In genomic region chr3:196317702-196318467, GRCh38 we compare ENCODE assay signal across 8 cellular contexts. TPM values are rescaled to one million over a fixed set of nuclear protein-coding genes. Genes with fewer than 3 reads are reported as not detected.
DNase-seq lines count a peak whose midpoint lies in the region; ATAC-seq and TF ChIP-seq lines count a peak whose summit lies in the region.

DYNLT2B (minus strand) TSS chr3:196318240; CDS start chr3:196318152, 88 bp downstream.

- peak; percentile 86 for ATAC-seq in HG02852 (IDR thresholded peaks at IDR 0.05; ENCODE audit: unreplicated experiment)

- peaks cover 15% of the 10 kb centered on the region for H3K4me1 Mint-ChIP-seq in T-helper 1 cell treated with Interleukin-12 subunit alpha and Interleukin-12 subunit beta and Interleukin-4 antibody, amounts not matched to agents 30 μg/mL and 1 μg/mL, for 36 hours (ENCODE audit: low read depth)

- H3K36me3 Mint-ChIP-seq in T-helper 1 cell treated with Interleukin-12 subunit alpha and Interleukin-12 subunit beta and Interleukin-4 antibody, amounts not matched to agents 30 μg/mL and 1 μg/mL, for 36 hours (ENCODE audit: low read depth), result peaks cover 4% of the 10 kb centered on the region

- H3K27me3 Mint-ChIP-seq in T-helper 1 cell treated with Interleukin-12 subunit alpha and Interleukin-12 subunit beta and Interleukin-4 antibody, amounts not matched to agents 30 μg/mL and 1 μg/mL, for 36 hours (ENCODE audit: low read depth), result no peaks in the 10 kb centered on the region

- H3K36me3 ChIP-seq in right atrium auricular region, result no peaks in the 10 kb centered on the region
- no peaks in the 10 kb centered on the region for H3K36me3 ChIP-seq in vagina

- in situ Hi-C loops in GM13976 (cut with MboI; ENCODE audit: low sequenced_read_pairs, unreplicated experiment), result no loop called here

- no peaks in the 10 kb centered on the region for H3K27me3 ChIP-seq in right atrium auricular region
- H3K27me3 ChIP-seq in vagina, result no peaks in the 10 kb centered on the region

- DNase-seq in GM13976 (ENCODE audit: low spot score) (peak; percentile 99), NCI-H146 treated with DMSO at 0.1 percent for 48 hours (lab: John Stamatoyannopoulos, UW; ENCODE audit: unreplicated experiment) (peak; percentile 87), amygdala (lab: John Stamatoyannopoulos, UW) (peak; percentile 50 to 90 (median 78)), right atrium auricular region (ENCODE audit: low spot score) (peak; percentile 81), putamen (ENCODE audit: low spot score) (peak; percentile 90), vagina (ENCODE audit: extremely low spot score in 2 of 2) (no peak)

- TF ChIP-seq CTCF in GM13976 (IDR thresholded peaks at IDR 0.05; ENCODE audit: borderline replicate concordance, control extremely low read depth, extremely low read depth, insufficient read depth, missing control alignments), result peak; percentile 21
- TF ChIP-seq CTCF in right atrium auricular region (IDR thresholded peaks at IDR 0.05), result peak in 1 of 2 donors; percentile 22
- TF ChIP-seq CTCF in vagina (IDR thresholded peaks at IDR 0.05), result no peak

- H3K9me3 Mint-ChIP-seq in T-helper 1 cell treated with Interleukin-12 subunit alpha and Interleukin-12 subunit beta and Interleukin-4 antibody, amounts not matched to agents 30 μg/mL and 1 μg/mL, for 36 hours, result no peaks in the 10 kb centered on the region

- H3K4me1 ChIP-seq in right atrium auricular region (no peaks in the 10 kb centered on the region), vagina (no peaks in the 10 kb centered on the region)

- H3K27ac Mint-ChIP-seq in T-helper 1 cell treated with Interleukin-12 subunit alpha and Interleukin-12 subunit beta and Interleukin-4 antibody, amounts not matched to agents 30 μg/mL and 1 μg/mL, for 36 hours, result peak within 1 kb of the TSS; percentile 98

- TF ChIP-seq POLR2A in vagina (IDR thresholded peaks at IDR 0.05), result peak in 1 of 2 donors; percentile 42

- H3K27ac ChIP-seq in right atrium auricular region (peak within 1 kb of the TSS; percentile 90 to 96), vagina (peak within 1 kb of the TSS; percentile 87)

- intact Hi-C loops in vagina (cut with DNase I), result no loop called here

- peak within 1 kb of the TSS; percentile 92 for H3K4me3 Mint-ChIP-seq in T-helper 1 cell treated with Interleukin-12 subunit alpha and Interleukin-12 subunit beta and Interleukin-4 antibody, amounts not matched to agents 30 μg/mL and 1 μg/mL, for 36 hours

- H3K9me3 ChIP-seq in right atrium auricular region (no peaks in the 10 kb centered on the region), vagina (no peaks in the 10 kb centered on the region)

- H3K4me3 ChIP-seq in right atrium auricular region (peak within 1 kb of the TSS; percentile 82 to 90), vagina (peak within 1 kb of the TSS; percentile 65 to 79)

RNA-seq across cellular contexts. Expression of gene DYNLT2B, which starts in this region (rescaled TPM):
- 1 to 10 TPM; 4.3 to 6.3 TPM for total RNA-seq in right atrium auricular region
- total RNA-seq in vagina, result 2.9 TPM

Comparison
In these comparisons a context has a peak if more than half of its experiments do, and no peak if none do; other contexts are left out.
1. DNase-seq: peak in GM13976 (single experiment), NCI-H146 treated with DMSO at 0.1 percent for 48 hours (single experiment), amygdala (56 of 56), right atrium auricular region (single experiment) and putamen (single experiment); none in vagina (0 of 2).